In the genomic region with DNA sequence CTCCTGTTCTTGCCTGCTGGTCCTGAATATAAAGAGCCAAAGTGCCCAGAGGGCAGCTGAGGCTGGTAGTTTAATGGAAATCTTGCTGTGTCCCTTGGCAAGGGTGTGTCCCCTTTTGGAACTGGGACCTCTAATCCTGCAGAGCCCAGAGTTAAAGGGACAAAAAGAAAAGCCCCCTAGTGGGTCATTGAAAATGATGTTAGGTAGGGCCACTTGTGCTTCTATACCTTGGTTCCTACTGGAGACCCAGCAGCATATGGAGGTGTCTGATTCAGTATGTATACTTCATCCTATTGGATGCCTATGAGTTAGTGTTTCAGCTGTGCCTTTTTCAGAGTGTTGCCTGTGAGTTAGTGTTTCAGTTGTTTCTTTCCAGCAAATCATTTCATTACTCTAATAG, we compare ENCODE assay signal across 34 cellular contexts.
"Had no signal": no experiment of that assay in that cellular context is flagged by ENCODE, and none has a peak within 500 bp of the region (broad histone marks: within the 10 kb centered on the region; RNA-seq: fewer than 3 reads in every experiment).

No MANE protein-coding gene starts in this region.

- ATAC-seq: activated CD8-positive, alpha-beta T cell treated with anti-CD3 and anti-CD28 coated beads, Interleukin-2, amount 10 ng/mL, durations not matched to agents 7 days and 5 days; activated naive CD4-positive, alpha-beta T cell treated with anti-CD3 and anti-CD28 coated beads, Interleukin-2, amount 50 U/mL, for 72 hours; body of pancreas; PC-3; Right ventricle myocardium inferior had no signal

- H3K36me3 ChIP-seq: adrenal gland, MG63 had no signal

- H3K27ac ChIP-seq: adrenal gland, RWPE1, VCaP had no signal

- DNase-seq: activated CD4-positive, alpha-beta T cell treated with anti-CD3 and anti-CD28 coated beads for 1 hour; activated CD4-positive, alpha-beta T cell treated with anti-CD3 and anti-CD28 coated beads for 48 hours; activated CD4-positive, alpha-beta T cell treated with anti-CD3 and anti-CD28 coated beads, Interleukin-2, amount 50 U/mL, for 48 hours; activated CD4-positive, CD25-positive, alpha-beta regulatory T cell; activated CD8-positive, alpha-beta T cell treated with anti-CD3 and anti-CD28 coated beads, Interleukin-2, amount 10 ng/mL, durations not matched to agents 7 days and 5 days; activated gamma-delta T cell; activated naive CD4-positive, alpha-beta T cell treated with Interleukin-2 at 50 U/mL for 16 hours; activated T-cell treated with anti-CD3 and anti-CD28 coated beads, Interleukin-2, amount 50 U/mL, for 24 hours; adrenal gland; body of pancreas; caudate nucleus; cerebellar nuclear complex; Kasumi-1; MG63; NCI-H1048; NCI-H1105 treated with DMSO at 0.1 percent for 48 hours; NCI-H1436; NCI-H1694 treated with DMSO at 0.1 percent for 48 hours; NCI-H2029; NCI-H446; NCI-H524; PC-3; SW 1271; T-helper 1 cell; T-helper 2 cell; T-helper 9 cell had no signal

- H3K27ac Mint-ChIP-seq: activated CD8-positive, alpha-beta T cell treated with anti-CD3 and anti-CD28 coated beads, Interleukin-2, amount 10 ng/mL, durations not matched to agents 7 days and 5 days; activated naive CD4-positive, alpha-beta T cell treated with anti-CD3 and anti-CD28 coated beads, Interleukin-2, amount 50 U/mL, for 72 hours; activated T-cell treated with anti-CD3 and anti-CD28 coated beads, Interleukin-2, amount 50 U/mL, for 24 hours; activated T-helper 2 cell treated with anti-CD3 and anti-CD28 coated beads, Interferon-gamma antibody, Interleukin-2, Interleukin-4, amounts not matched to agents 10 μg/mL and 5 μg/mL and 100 μg/mL, durations not matched to agents 14 hours and 24 hours and 36 hours had no signal

- H3K4me3 Mint-ChIP-seq: activated CD8-positive, alpha-beta T cell treated with anti-CD3 and anti-CD28 coated beads, Interleukin-2, amount 10 ng/mL, durations not matched to agents 7 days and 5 days; activated T-cell treated with anti-CD3 and anti-CD28 coated beads, Interleukin-2, amount 50 U/mL, for 24 hours had no signal

- H3K4me1 ChIP-seq: adrenal gland had no signal

- H3K9me3 ChIP-seq: adrenal gland, body of pancreas had no signal

- FAIRE-seq: astrocyte, bronchial epithelial cell, RCC 7860 had no signal

- H3K4me3 ChIP-seq: adrenal gland, body of pancreas, MG63 had no signal

- H3K9me3 Mint-ChIP-seq: activated T-cell treated with anti-CD3 and anti-CD28 coated beads, Interleukin-2, amount 50 U/mL, for 24 hours; activated T-helper 2 cell treated with anti-CD3 and anti-CD28 coated beads, Interferon-gamma antibody, Interleukin-2, Interleukin-4, amounts not matched to agents 10 μg/mL and 5 μg/mL and 100 μg/mL, durations not matched to agents 14 hours and 24 hours and 36 hours had no signal

- H3K27me3 ChIP-seq: adrenal gland, body of pancreas, MG63 had no signal
